1 cellular context compared by ENCODE assay signal in the genomic region with DNA sequence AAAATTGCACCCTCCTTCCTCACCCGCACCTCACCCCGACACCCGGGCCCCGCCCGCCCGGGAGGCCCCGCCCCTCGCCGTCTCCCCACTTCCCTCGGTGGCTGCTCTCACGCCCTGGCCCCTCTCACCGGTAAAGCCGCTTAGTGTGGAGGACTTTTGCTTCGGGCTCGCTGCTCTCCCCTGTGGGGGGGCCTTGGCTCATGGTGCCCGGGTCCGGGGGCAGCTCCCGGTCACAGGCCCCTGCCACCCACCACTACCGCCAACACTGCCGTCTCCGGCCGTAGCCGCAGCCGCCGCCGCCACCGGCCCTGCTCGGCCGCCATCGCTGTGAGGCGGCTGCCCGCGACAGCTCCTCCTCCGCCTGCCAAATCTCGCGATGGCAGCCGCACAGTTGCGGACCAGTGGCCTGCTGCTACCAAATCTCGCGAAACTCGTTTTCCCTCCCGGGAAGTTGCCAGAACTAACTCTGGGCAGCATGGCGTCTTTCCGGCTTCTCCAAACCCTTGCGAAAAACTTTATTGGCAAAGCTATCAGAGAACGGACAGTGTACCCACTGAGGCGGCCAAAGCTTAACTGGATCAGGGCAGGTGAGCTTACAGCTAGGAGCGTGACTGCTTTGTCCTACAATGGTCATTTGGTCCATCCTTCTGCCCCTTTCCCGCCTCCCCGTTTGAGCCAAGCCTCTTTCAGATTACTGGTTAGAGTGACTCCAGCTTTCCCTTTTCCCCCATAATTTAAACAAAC.
TF ChIP-seq lines count a peak whose summit lies in the region.

TSS of gene SMG5 (minus strand) at position 347 of the 744 bp plus-strand sequence. CDS start at position 202, 145 bp downstream.

TF ChIP-seq in WTC11, 78 proteins besides CTCF, POLR2A, EP300 and RAD21 (continued from another document):
- TF ChIP-seq, protein P1, sequence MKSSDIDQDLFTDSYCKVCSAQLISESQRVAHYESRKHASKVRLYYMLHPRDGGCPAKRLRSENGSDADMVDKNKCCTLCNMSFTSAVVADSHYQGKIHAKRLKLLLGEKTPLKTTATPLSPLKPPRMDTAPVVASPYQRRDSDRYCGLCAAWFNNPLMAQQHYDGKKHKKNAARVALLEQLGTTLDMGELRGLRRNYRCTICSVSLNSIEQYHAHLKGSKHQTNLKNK (CRISPR knock-in tag; IDR thresholded peaks at IDR 0.05): no peak
- TF ChIP-seq SP1 (CRISPR knock-in tag; conservative IDR thresholded peaks at IDR 0.05): peak; percentile 92
- peak; percentile 67; the same call in 1 of the 2 replicates for TF ChIP-seq KAT7 (CRISPR knock-in tag; IDR thresholded peaks at IDR 0.05; ENCODE audit: borderline replicate concordance)
- 0 out of 2 replicates have a peak, but pooled peaks have one; percentile 74 for TF ChIP-seq TP53 (CRISPR knock-in tag; IDR thresholded peaks at IDR 0.05)
- TF ChIP-seq NR3C1 (CRISPR knock-in tag; conservative IDR thresholded peaks at IDR 0.05; ENCODE audit: low read depth): no peak
- TF ChIP-seq ATF6 (CRISPR knock-in tag; IDR thresholded peaks at IDR 0.05): no peak
- TF ChIP-seq ETV6 (CRISPR knock-in tag; IDR thresholded peaks at IDR 0.05): peak; percentile 74; the same call in 1 of the 2 replicates
- TF ChIP-seq, protein P2, sequence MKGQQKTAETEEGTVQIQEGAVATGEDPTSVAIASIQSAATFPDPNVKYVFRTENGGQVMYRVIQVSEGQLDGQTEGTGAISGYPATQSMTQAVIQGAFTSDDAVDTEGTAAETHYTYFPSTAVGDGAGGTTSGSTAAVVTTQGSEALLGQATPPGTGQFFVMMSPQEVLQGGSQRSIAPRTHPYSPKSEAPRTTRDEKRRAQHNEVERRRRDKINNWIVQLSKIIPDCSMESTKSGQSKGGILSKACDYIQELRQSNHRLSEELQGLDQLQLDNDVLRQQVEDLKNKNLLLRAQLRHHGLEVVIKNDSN (CRISPR knock-in tag; IDR thresholded peaks at IDR 0.05): peak; percentile 41
- peak; percentile 72 for TF ChIP-seq GABPB1 (CRISPR knock-in tag; IDR thresholded peaks at IDR 0.05)
- peak; percentile 72; the same call in 1 of the 2 replicates for TF ChIP-seq AFF4 (CRISPR knock-in tag; IDR thresholded peaks at IDR 0.05; ENCODE audit: borderline replicate concordance)
TF ChIP-seq in WTC11: peak in this region for 27.
